31 cellular contexts compared by ENCODE assay signal in the genomic region with DNA sequence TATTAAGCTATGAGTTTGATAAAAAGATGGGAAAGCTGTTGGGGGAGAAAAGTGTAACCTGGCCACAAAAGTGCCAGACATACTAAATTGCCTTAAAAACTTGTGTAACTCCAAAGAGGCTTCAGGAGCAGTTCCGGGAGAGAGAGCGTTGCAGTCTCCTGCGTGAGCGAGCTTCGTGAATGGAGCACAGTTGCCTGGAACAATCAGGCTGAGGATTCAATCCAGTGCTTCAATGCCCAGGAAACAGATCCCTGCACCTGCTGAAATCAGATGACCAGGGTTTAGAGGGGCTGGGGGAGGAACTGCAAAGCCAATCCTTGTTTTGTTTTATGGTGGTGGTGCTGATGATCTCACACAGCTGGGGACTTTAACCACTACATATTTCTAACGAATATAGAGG.
"Had no signal": no experiment of that assay in that cellular context is flagged by ENCODE, and none has a peak within 500 bp of the region (broad histone marks: within the 10 kb centered on the region; RNA-seq: fewer than 3 reads in every experiment).

No MANE protein-coding gene starts in this region.

- H3K27me3 ChIP-seq: adrenal gland, ascending aorta, brain microvascular endothelial cell, esophagus muscularis mucosa, foreskin keratinocyte, stomach, suprapubic skin, tibial artery had no signal

- H3K9me3 Mint-ChIP-seq: neural crest cell had no signal

- H3K4me3 Mint-ChIP-seq: activated naive CD4-positive, alpha-beta T cell treated with anti-CD3 and anti-CD28 coated beads for 36 hours; activated naive CD8-positive, alpha-beta T cell treated with anti-CD3 and anti-CD28 coated beads for 36 hours; activated T-helper 1 cell treated with anti-CD3 and anti-CD28 coated beads, Interleukin-12 subunit alpha, Interleukin-12 subunit beta, Interleukin-2, Interleukin-4 antibody, amounts not matched to agents 30 ng/mL and 10 ng/mL and 1 ng/mL, durations not matched to agents 14 hours and 24 hours and 36 hours; naive thymus-derived CD4-positive, alpha-beta T cell; neural crest cell; stimulated activated naive B cell treated with anti-CD40 and anti-IgM and Interleukin-4, amounts not matched to agents 10 μg/mL and 1 μg/mL and 100 μg/mL, for 72 hours; T-helper 1 cell treated with Interleukin-12 subunit alpha and Interleukin-12 subunit beta and Interleukin-4 antibody, amounts not matched to agents 30 μg/mL and 1 μg/mL, for 36 hours had no signal

- DNase-seq: activated CD4-positive, alpha-beta T cell treated with anti-CD3 and anti-CD28 coated beads for 4 hours; activated CD4-positive, alpha-beta T cell treated with anti-CD3 and anti-CD28 coated beads, Interleukin-2, amount 50 U/mL, for 4 hours; activated CD8-positive, alpha-beta memory T cell treated with anti-CD3 and anti-CD28 coated beads for 24 hours; activated effector memory CD4-positive, alpha-beta T cell treated with anti-CD3 and anti-CD28 coated beads, Interleukin-2, amount 50 U/mL, for 16 hours; activated naive CD4-positive, alpha-beta T cell treated with anti-CD3 and anti-CD28 coated beads for 36 hours; activated naive CD8-positive, alpha-beta T cell treated with anti-CD3 and anti-CD28 coated beads for 36 hours; activated T-cell treated with anti-CD3 and anti-CD28 coated beads, Interleukin-2, amount 50 U/mL, for 1 hour; adrenal gland; brain microvascular endothelial cell; effector CD4-positive, alpha-beta T cell; foreskin keratinocyte; islet precursor cell; left cardiac atrium; mammary epithelial cell; midbrain; naive thymus-derived CD4-positive, alpha-beta T cell; right cardiac atrium; stimulated activated CD4-positive, alpha-beta T cell treated with anti-CD3 and anti-CD28 coated beads, Interleukin-15, amount 100 ng/mL, for 24 hours; stimulated activated CD4-positive, alpha-beta T cell treated with anti-CD3 and anti-CD28 coated beads, Interleukin-2, amount 100 ng/mL, for 24 hours; stimulated activated naive B cell treated with anti-CD40 and anti-IgM and Interleukin-4, amounts not matched to agents 10 μg/mL and 1 μg/mL and 100 μg/mL, for 72 hours; stomach; SW 1271; T-helper 9 cell; tibial artery had no signal

- H3K36me3 ChIP-seq: adrenal gland, ascending aorta, brain microvascular endothelial cell, esophagus muscularis mucosa, suprapubic skin, tibial artery had no signal

- H3K9me3 ChIP-seq: adrenal gland, ascending aorta, esophagus muscularis mucosa, tibial artery had no signal

- H3K4me3 ChIP-seq: adrenal gland, ascending aorta, esophagus muscularis mucosa, stomach, suprapubic skin, tibial artery had no signal

- H3K36me3 Mint-ChIP-seq: activated naive CD8-positive, alpha-beta T cell treated with anti-CD3 and anti-CD28 coated beads for 36 hours; naive thymus-derived CD4-positive, alpha-beta T cell; stimulated activated naive B cell treated with anti-CD40 and anti-IgM and Interleukin-4, amounts not matched to agents 10 μg/mL and 1 μg/mL and 100 μg/mL, for 72 hours had no signal

- H3K4me1 Mint-ChIP-seq: activated naive CD8-positive, alpha-beta T cell treated with anti-CD3 and anti-CD28 coated beads for 36 hours; naive thymus-derived CD4-positive, alpha-beta T cell; stimulated activated naive B cell treated with anti-CD40 and anti-IgM and Interleukin-4, amounts not matched to agents 10 μg/mL and 1 μg/mL and 100 μg/mL, for 72 hours had no signal

- ATAC-seq: foreskin keratinocyte; left cardiac atrium; naive thymus-derived CD4-positive, alpha-beta T cell; right cardiac atrium; stimulated activated naive B cell treated with anti-CD40 and anti-IgM and Interleukin-4, amounts not matched to agents 10 μg/mL and 1 μg/mL and 100 μg/mL, for 72 hours had no signal

- H3K27ac Mint-ChIP-seq: activated naive CD4-positive, alpha-beta T cell treated with anti-CD3 and anti-CD28 coated beads for 36 hours; activated naive CD8-positive, alpha-beta T cell treated with anti-CD3 and anti-CD28 coated beads for 36 hours; activated T-helper 1 cell treated with anti-CD3 and anti-CD28 coated beads, Interleukin-12 subunit alpha, Interleukin-12 subunit beta, Interleukin-2, Interleukin-4 antibody, amounts not matched to agents 30 ng/mL and 10 ng/mL and 1 ng/mL, durations not matched to agents 14 hours and 24 hours and 36 hours; naive thymus-derived CD4-positive, alpha-beta T cell; stimulated activated naive B cell treated with anti-CD40 and anti-IgM and Interleukin-4, amounts not matched to agents 10 μg/mL and 1 μg/mL and 100 μg/mL, for 72 hours; T-helper 1 cell treated with Interleukin-12 subunit alpha and Interleukin-12 subunit beta and Interleukin-4 antibody, amounts not matched to agents 30 μg/mL and 1 μg/mL, for 36 hours had no signal

- H3K27ac ChIP-seq: adrenal gland, ascending aorta, brain microvascular endothelial cell, esophagus muscularis mucosa, foreskin keratinocyte, stomach, suprapubic skin, tibial artery, VCaP had no signal

- H3K4me1 ChIP-seq: adrenal gland, ascending aorta, foreskin keratinocyte, stomach, suprapubic skin, tibial artery had no signal

- H3K27me3 Mint-ChIP-seq: activated naive CD8-positive, alpha-beta T cell treated with anti-CD3 and anti-CD28 coated beads for 36 hours; naive thymus-derived CD4-positive, alpha-beta T cell; stimulated activated naive B cell treated with anti-CD40 and anti-IgM and Interleukin-4, amounts not matched to agents 10 μg/mL and 1 μg/mL and 100 μg/mL, for 72 hours had no signal
